ENCODE assay signal across 8 cellular contexts in the genomic region with DNA sequence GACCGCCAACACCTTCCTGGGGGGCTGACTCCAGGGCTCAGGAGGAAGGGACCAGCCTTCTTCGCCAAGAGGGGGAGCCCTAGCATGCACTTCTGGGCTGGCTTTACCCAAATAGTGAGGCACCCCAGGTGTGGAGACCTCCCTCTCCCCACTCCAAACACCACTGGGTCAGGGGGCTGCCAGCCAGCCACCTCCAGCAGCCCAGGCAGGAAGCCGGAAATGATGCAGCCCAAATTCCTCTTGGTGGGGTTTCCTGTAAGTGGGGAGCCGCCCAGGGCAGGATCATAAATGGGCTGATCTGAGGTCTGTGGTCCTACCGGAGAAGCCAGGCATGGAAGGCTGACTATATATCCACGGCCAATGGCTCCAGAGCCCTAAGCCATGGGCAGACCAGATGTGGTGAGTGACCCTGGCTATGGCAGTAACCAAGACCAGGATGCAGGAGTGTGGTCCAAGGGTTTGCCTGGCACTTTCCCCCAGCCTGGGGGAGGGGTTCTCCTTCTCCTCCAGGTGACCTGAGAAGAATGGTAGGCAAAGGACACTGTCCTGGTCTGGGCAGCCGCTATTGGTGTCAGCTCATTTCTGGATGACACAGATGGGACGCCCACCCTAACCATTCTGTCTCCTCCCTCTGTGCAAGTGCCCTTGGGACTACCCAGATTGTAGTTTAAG. TPM values are rescaled to one million over a fixed set of nuclear protein-coding genes. Genes with fewer than 3 reads are reported as not detected.
A peak's percentile ranks its signal among the peaks of the same experiment; 100 is the strongest.
DNase-seq lines count a peak whose midpoint lies in the region; TF ChIP-seq lines count a peak whose summit lies in the region.

No MANE protein-coding gene starts in this region.

- no peaks in the 10 kb centered on the region for H3K9me3 Mint-ChIP-seq in activated CD4-positive, alpha-beta memory T cell treated with anti-CD3 and anti-CD28 coated beads, Interleukin-2, amount 10 ng/mL, durations not matched to agents 7 days and 5 days

- no peak overlapping the region for H3K4me3 ChIP-seq in fibroblast of villous mesenchyme (ENCODE audit: low read depth, low read length)

- peak overlapping the region; percentile 73 for H3K27ac Mint-ChIP-seq in activated CD4-positive, alpha-beta memory T cell treated with anti-CD3 and anti-CD28 coated beads, Interleukin-2, amount 10 ng/mL, durations not matched to agents 7 days and 5 days

- H3K4me1 Mint-ChIP-seq in activated CD4-positive, alpha-beta memory T cell treated with anti-CD3 and anti-CD28 coated beads, Interleukin-2, amount 10 ng/mL, durations not matched to agents 7 days and 5 days = peaks cover 60% of the 10 kb centered on the region

- CTCF ChIA-PET in activated CD4-positive, alpha-beta memory T cell treated with anti-CD3 and anti-CD28 coated beads, Interleukin-2, amount 10 ng/mL, durations not matched to agents 7 days and 5 days (lab: Charles Lee) = interaction anchor here (1.2 to 4.4 kb wide), 5 partner anchors 13 to 215 kb away, joined by 3 to 19 read pairs (median 4); no protein-coding TSS in a partner anchor

- no peaks in the 10 kb centered on the region for H3K27me3 Mint-ChIP-seq in activated CD4-positive, alpha-beta memory T cell treated with anti-CD3 and anti-CD28 coated beads, Interleukin-2, amount 10 ng/mL, durations not matched to agents 7 days and 5 days

- POLR2A ChIA-PET in activated CD4-positive, alpha-beta memory T cell treated with anti-CD3 and anti-CD28 coated beads, Interleukin-2, amount 10 ng/mL, durations not matched to agents 7 days and 5 days (lab: Charles Lee) = interaction anchor here (1.7 to 4.9 kb wide), 3 partner anchors 18 to 31 kb away, joined by 4 to 61 read pairs (median 24); partner anchors contain the start of genes ABHD15 and TP53I13

- TF ChIP-seq CTCF in GM13977 (IDR thresholded peaks at IDR 0.05; ENCODE audit: extremely low read depth, insufficient read depth, missing control alignments) (peak; percentile 62), fibroblast of villous mesenchyme (IDR thresholded peaks at IDR 0.05; ENCODE audit: insufficient read depth, low read depth, low read length) (peak; percentile 28)

- H3K4me3 Mint-ChIP-seq in activated CD4-positive, alpha-beta memory T cell treated with anti-CD3 and anti-CD28 coated beads, Interleukin-2, amount 10 ng/mL, durations not matched to agents 7 days and 5 days = peak overlapping the region; percentile 37

- H3K36me3 Mint-ChIP-seq in activated CD4-positive, alpha-beta memory T cell treated with anti-CD3 and anti-CD28 coated beads, Interleukin-2, amount 10 ng/mL, durations not matched to agents 7 days and 5 days (ENCODE audit: low read depth) = peaks cover 18% of the 10 kb centered on the region

- DNase-seq in GM13977 (ENCODE audit: low spot score) (peak; percentile 59), fibroblast of villous mesenchyme (ENCODE audit: low read depth) (no peak), NCI-H446 (lab: John Stamatoyannopoulos, UW) (no peak), dedifferentiated amniotic fluid mesenchymal stem cell (ENCODE audit: extremely low spot score) (no peak), NCI-H2107 (lab: John Stamatoyannopoulos, UW) (no peak), activated gamma-delta T cell (lab: John Stamatoyannopoulos, UW) (no peak)
- no peak for DNase-seq in activated CD4-positive, alpha-beta memory T cell treated with anti-CD3 and anti-CD28 coated beads, Interleukin-2, amount 10 ng/mL, durations not matched to agents 7 days and 5 days
- peak; percentile 29 for DNase-seq in stimulated activated naive CD4-positive, alpha-beta T cell treated with Interleukin-2 at 50 U/mL for 16 hours (lab: John Stamatoyannopoulos, UW)

- in situ Hi-C loops in GM13977 (cut with MboI; ENCODE audit: low pct_unique_long_range_greater_than_20kb, low sequenced_read_pairs, unreplicated experiment) = no loop called here

RNA-seq across cellular contexts. Expression of gene GIT1, which starts 4.2 kb away (rescaled TPM):
- total RNA-seq in activated CD4-positive, alpha-beta memory T cell treated with anti-CD3 and anti-CD28 coated beads, Interleukin-2, amount 10 ng/mL, durations not matched to agents 7 days and 5 days = 10 to 100 TPM; 76.6 to 80.4 TPM
- 23.2 and 26.3 TPM in 2 replicates for total RNA-seq in fibroblast of villous mesenchyme

RNA-seq across cellular contexts. Expression of gene ANKRD13B, which starts 7.7 kb away (rescaled TPM):
- 10 to 100 TPM; 11.3 to 13.6 TPM for total RNA-seq in activated CD4-positive, alpha-beta memory T cell treated with anti-CD3 and anti-CD28 coated beads, Interleukin-2, amount 10 ng/mL, durations not matched to agents 7 days and 5 days
- total RNA-seq in fibroblast of villous mesenchyme = 3.5 and 8.6 TPM in 2 replicates

RNA-seq across cellular contexts. Expression of gene TP53I13, which starts 16.7 kb away (rescaled TPM):
- 100 to 1,000 TPM; 112 to 118 TPM for total RNA-seq in activated CD4-positive, alpha-beta memory T cell treated with anti-CD3 and anti-CD28 coated beads, Interleukin-2, amount 10 ng/mL, durations not matched to agents 7 days and 5 days
- total RNA-seq in fibroblast of villous mesenchyme = 51.8 and 54.8 TPM in 2 replicates

RNA-seq across cellular contexts. Expression of gene ABHD15, which starts 18.4 kb away (rescaled TPM):
- 10 to 100 TPM; 18.5 to 19.3 TPM for total RNA-seq in activated CD4-positive, alpha-beta memory T cell treated with anti-CD3 and anti-CD28 coated beads, Interleukin-2, amount 10 ng/mL, durations not matched to agents 7 days and 5 days
- total RNA-seq in fibroblast of villous mesenchyme = 8.2 and 9.3 TPM in 2 replicates

RNA-seq across cellular contexts. Expression of gene CORO6, which starts 37.5 kb away (rescaled TPM):
- total RNA-seq in activated CD4-positive, alpha-beta memory T cell treated with anti-CD3 and anti-CD28 coated beads, Interleukin-2, amount 10 ng/mL, durations not matched to agents 7 days and 5 days = 1 to 10 TPM; 5.3 to 5.6 TPM
- 5.6 and 7.4 TPM in 2 replicates for total RNA-seq in fibroblast of villous mesenchyme

Comparison
In these comparisons a context has a peak if more than half of its experiments do, and no peak if none do; other contexts are left out.
1. DNase-seq: peak in GM13977 (single experiment) and stimulated activated naive CD4-positive, alpha-beta T cell treated with Interleukin-2 at 50 U/mL for 16 hours (single experiment); none in activated CD4-positive, alpha-beta memory T cell treated with anti-CD3 and anti-CD28 coated beads, Interleukin-2, amount 10 ng/mL, durations not matched to agents 7 days and 5 days (single experiment), fibroblast of villous mesenchyme (single experiment), NCI-H446 (0 of 2), dedifferentiated amniotic fluid mesenchymal stem cell (single experiment), NCI-H2107 (single experiment) and activated gamma-delta T cell (single experiment).